In genomic region chr5:7606840-7607453, GRCh38 we compare ENCODE assay signal across 23 cellular contexts.
DNase-seq lines count a peak whose midpoint lies in the region; ATAC-seq and TF ChIP-seq lines count a peak whose summit lies in the region.
"Had no signal": no experiment of that assay in that cellular context is flagged by ENCODE, and none has a peak within 500 bp of the region (broad histone marks: within the 10 kb centered on the region; RNA-seq: fewer than 3 reads in every experiment).

No MANE protein-coding gene starts in this region.

- H3K27me3 ChIP-seq in HUES6 (ENCODE audit: control insufficient read depth, insufficient read depth, low read length) (no peaks in the 10 kb centered on the region), foreskin keratinocyte (no peaks in the 10 kb centered on the region), esophagus squamous epithelium (no peaks in the 10 kb centered on the region)
- H3K27me3 ChIP-seq: BE2C had no signal

- DNase-seq in Daoy (ENCODE audit: low read depth) (peak; percentile 11), foreskin keratinocyte (peak; percentile 9 to 33), iPS-NIHi7 (ENCODE audit: extremely low spot score) (peak; percentile 38), esophagus squamous epithelium (lab: John Stamatoyannopoulos, UW) (no peak), HCEC 1CT (no peak)
- DNase-seq: BE2C; Caco-2; CD4-positive, alpha-beta T cell; DMS153; MV-4-11; NCI-H1417 treated with DMSO at 0.1 percent for 48 hours; NCI-H187 treated with DMSO at 0.1 percent for 48 hours; NCI-H226; NCI-H524; PC-3; RPMI8226; SHP77 treated with DMSO at 0.1 percent for 48 hours; SK-N-SH had no signal

- ATAC-seq in foreskin keratinocyte = peak; percentile 49
- no peak for ATAC-seq in HG02588 (IDR thresholded peaks at IDR 0.05; ENCODE audit: unreplicated experiment)
- ATAC-seq in GM21825 (IDR thresholded peaks at IDR 0.05; ENCODE audit: unreplicated experiment) = no peak
- ATAC-seq: PC-3 had no signal

- H3K4me1 ChIP-seq in HUES6 (ENCODE audit: control insufficient read depth, insufficient read depth, low read length) = peaks cover 33% of the 10 kb centered on the region
- H3K4me1 ChIP-seq in foreskin keratinocyte = no peaks in the 10 kb centered on the region
- no peaks in the 10 kb centered on the region for H3K4me1 ChIP-seq in esophagus squamous epithelium
- H3K4me1 ChIP-seq: BE2C, Caco-2, HAP-1 had no signal

- TF ChIP-seq CTCF in foreskin keratinocyte (conservative IDR thresholded peaks at IDR 0.05) (no peak), esophagus squamous epithelium (IDR thresholded peaks at IDR 0.05) (no peak)

- peak overlapping the region; percentile 63 for H3K9ac ChIP-seq in HUES6 (ENCODE audit: low read length)
- H3K9ac ChIP-seq: KMS-11, SK-N-SH had no signal

- 54 to 64% methylated on average over 3 of the region's 3 CpGs for WGBS in esophagus squamous epithelium, 2 donors

- peaks cover 11% of the 10 kb centered on the region; the same call in 1 of the 2 replicates for H3K36me3 ChIP-seq in HUES6 (ENCODE audit: control insufficient read depth, insufficient read depth, low read length)
- no peaks in the 10 kb centered on the region for H3K36me3 ChIP-seq in esophagus squamous epithelium
- H3K36me3 ChIP-seq: BE2C, HAP-1 had no signal

- intact Hi-C loops in esophagus squamous epithelium (cut with DNase I) = no loop called here

- H3K9me3 ChIP-seq in HUES6 (ENCODE audit: control insufficient read depth, insufficient read depth, low read depth, low read length) (peaks cover 10% of the 10 kb centered on the region), esophagus squamous epithelium (no peaks in the 10 kb centered on the region)
- H3K9me3 ChIP-seq: BE2C, Caco-2, HAP-1, SK-N-SH had no signal

- H3K4me3 ChIP-seq in HUES6 (ENCODE audit: low read depth, low read length) (0 out of 2 replicates have a peak overlapping the region, but pooled peaks have one; percentile 18), esophagus squamous epithelium (no peak overlapping the region)
- H3K4me3 ChIP-seq: HAP-1 had no signal

- H3K27ac ChIP-seq in HUES6 (ENCODE audit: low read depth, low read length) (peak overlapping the region; percentile 84), foreskin keratinocyte (no peak overlapping the region), esophagus squamous epithelium (no peak overlapping the region)
- H3K27ac ChIP-seq: KMS-11 had no signal

- TF ChIP-seq POLR2A in esophagus squamous epithelium (IDR thresholded peaks at IDR 0.05) = no peak

Comparison
In these comparisons a context has a peak if more than half of its experiments do, and no peak if none do; other contexts are left out.
1. DNase-seq: peak in Daoy (single experiment), foreskin keratinocyte (2 of 2) and iPS-NIHi7 (single experiment); none in esophagus squamous epithelium (single experiment) and HCEC 1CT (single experiment).